1 cellular context compared by ENCODE assay signal in the genomic region with DNA sequence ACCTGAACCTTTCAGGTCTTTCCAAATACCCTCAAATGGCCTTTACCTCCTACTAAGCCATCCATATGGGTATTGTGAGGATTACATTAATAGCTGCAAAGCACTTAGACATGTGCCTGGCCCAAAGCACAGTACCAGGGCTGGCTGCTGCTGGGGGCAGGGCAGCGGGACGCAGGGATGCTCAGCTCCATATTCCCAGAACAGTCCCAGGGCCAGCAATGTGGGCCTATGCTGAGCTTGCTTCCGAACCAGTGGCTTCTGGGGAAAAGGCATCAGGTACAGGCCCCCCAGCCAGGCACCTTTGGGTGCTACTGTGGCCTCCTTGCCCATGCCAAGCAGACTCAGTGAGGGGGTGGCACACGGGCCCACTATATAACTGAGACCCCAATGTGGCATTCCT.
TF ChIP-seq lines count a peak whose summit lies in the region.

No MANE protein-coding gene starts in this region.

TF ChIP-seq in endothelial cell of umbilical vein, 7 proteins besides CTCF, POLR2A, EP300 and RAD21:
- TF ChIP-seq JUN (IDR thresholded peaks at IDR 0.05; ENCODE audit: borderline replicate concordance, insufficient read depth, insufficient read length, low read depth): no peak
- TF ChIP-seq POLR2AphosphoS5 (IDR thresholded peaks at IDR 0.05; ENCODE audit: insufficient read depth, low read depth, low read length): no peak
- TF ChIP-seq MYC (IDR thresholded peaks at IDR 0.05; ENCODE audit: low read depth, low read length): no peak
- no peak for TF ChIP-seq FOS (IDR thresholded peaks at IDR 0.05; ENCODE audit: borderline replicate concordance, insufficient read depth, low read length)
